1 cellular context compared by ENCODE assay signal in genomic region chr6:142705054-142705453, GRCh38.
TF ChIP-seq lines count a peak whose summit lies in the region.

No MANE protein-coding gene starts in this region.

TF ChIP-seq in GM23338, 12 proteins besides CTCF, POLR2A, EP300 and RAD21 (continued from another document):
- TF ChIP-seq ZNF462 (CRISPR knock-in tag; IDR thresholded peaks at IDR 0.05), result no peak
TF ChIP-seq in GM23338: peak in this region for 0.
